In genomic region chr13:106859505-106859904, GRCh38 we compare ENCODE assay signal across 23 cellular contexts.
A peak's percentile ranks its signal among the peaks of the same experiment; 100 is the strongest.
DNase-seq lines count a peak whose midpoint lies in the region; ATAC-seq and TF ChIP-seq lines count a peak whose summit lies in the region.
"Had no signal": no experiment of that assay in that cellular context is flagged by ENCODE, and none has a peak within 500 bp of the region (broad histone marks: within the 10 kb centered on the region; RNA-seq: fewer than 3 reads in every experiment).

No MANE protein-coding gene starts in this region.

- H3K4me3 Mint-ChIP-seq in neural progenitor cell, result peak overlapping the region; percentile 4
- H3K4me3 Mint-ChIP-seq: activated naive CD8-positive, alpha-beta T cell; activated T-helper 1 cell treated with anti-CD3 and anti-CD28 coated beads, Interleukin-12 subunit alpha, Interleukin-12 subunit beta, Interleukin-2, Interleukin-4 antibody, amounts not matched to agents 30 ng/mL and 10 ng/mL and 1 ng/mL, durations not matched to agents 14 hours and 24 hours and 36 hours; brain; CD14-positive monocyte; effector memory CD8-positive, alpha-beta T cell had no signal

- H3K4me1 ChIP-seq in hepatocyte (ENCODE audit: insufficient read depth) (peaks cover 12% of the 10 kb centered on the region), neural progenitor cell (peaks cover 34% of the 10 kb centered on the region)

- DNase-seq in ELF-1 (ENCODE audit: low read depth, low spot score), result peak; percentile 88
- DNase-seq in NCI-H187 treated with DMSO at 0.1 percent for 48 hours (lab: John Stamatoyannopoulos, UW), result peak; percentile 56
- DNase-seq in hepatocyte (ENCODE audit: low spot score), result no peak
- peak; percentile 20 for DNase-seq in neural progenitor cell (ENCODE audit: low spot score)
- no peak for DNase-seq in occipital lobe (lab: John Stamatoyannopoulos, UW)
- no peak for DNase-seq in globus pallidus (ENCODE audit: low spot score)
- DNase-seq: ACHN; activated CD4-positive, alpha-beta T cell treated with anti-CD3 and anti-CD28 coated beads for 48 hours; effector memory CD8-positive, alpha-beta T cell; KG1; left ventricle myocardium superior; mucosa of descending colon; NCI-H2029; NCI-H524; Right ventricle myocardium superior had no signal

- ATAC-seq in HG02973 (IDR thresholded peaks at IDR 0.05; ENCODE audit: unreplicated experiment), result no peak
- no peak for ATAC-seq in activated CD4-positive, CD25-positive, alpha-beta regulatory T cell treated with anti-CD3 and anti-CD28 coated beads, Interleukin-2, amount 50 U/mL, for 24 hours
- ATAC-seq: effector memory CD8-positive, alpha-beta T cell; GM12878; left ventricle myocardium superior; mucosa of descending colon had no signal

- peaks cover 6% of the 10 kb centered on the region for H3K9me3 Mint-ChIP-seq in neural progenitor cell
- H3K9me3 Mint-ChIP-seq: activated T-helper 1 cell treated with anti-CD3 and anti-CD28 coated beads, Interleukin-12 subunit alpha, Interleukin-12 subunit beta, Interleukin-2, Interleukin-4 antibody, amounts not matched to agents 30 ng/mL and 10 ng/mL and 1 ng/mL, durations not matched to agents 14 hours and 24 hours and 36 hours had no signal

- H3K27ac ChIP-seq in hepatocyte (peak overlapping the region; percentile 64), neural progenitor cell (peak overlapping the region; percentile 26)
- H3K27ac ChIP-seq: neutrophil had no signal

- no peaks in the 10 kb centered on the region for H3K9me3 ChIP-seq in hepatocyte (ENCODE audit: low read depth)
- H3K9me3 ChIP-seq in neural progenitor cell (ENCODE audit: low read depth), result no peaks in the 10 kb centered on the region
- H3K9me3 ChIP-seq: mucosa of descending colon, neutrophil had no signal

- TF ChIP-seq CTCF in hepatocyte (IDR thresholded peaks at IDR 0.05; ENCODE audit: poor library complexity), result no peak
- TF ChIP-seq CTCF in neural progenitor cell (IDR thresholded peaks at IDR 0.05), result no peak

- no peaks in the 10 kb centered on the region for H3K36me3 Mint-ChIP-seq in neural progenitor cell
- H3K36me3 Mint-ChIP-seq: activated naive CD8-positive, alpha-beta T cell; brain; CD14-positive monocyte had no signal

- H3K27me3 Mint-ChIP-seq in neural progenitor cell (ENCODE audit: insufficient read depth, low read depth), result peaks cover 3% of the 10 kb centered on the region
- H3K27me3 Mint-ChIP-seq: effector memory CD8-positive, alpha-beta T cell had no signal

- no peaks in the 10 kb centered on the region for H3K9me2 ChIP-seq in hepatocyte (replicated peaks; ENCODE audit: insufficient read depth)

- H3K4me3 ChIP-seq in hepatocyte (no peak overlapping the region), neural progenitor cell (no peak overlapping the region)
- H3K4me3 ChIP-seq: GM12878, mucosa of descending colon had no signal

- H3K79me2 ChIP-seq in hepatocyte (no peaks in the 10 kb centered on the region), neural progenitor cell (ENCODE audit: low read depth) (no peaks in the 10 kb centered on the region)

- H3K4me1 Mint-ChIP-seq in neural progenitor cell, result peaks cover 29% of the 10 kb centered on the region
- H3K4me1 Mint-ChIP-seq: CD14-positive monocyte had no signal

- peak overlapping the region; percentile 54 for H3K4me2 ChIP-seq in hepatocyte
- H3K4me2 ChIP-seq in neural progenitor cell, result peak overlapping the region; percentile 50

- H4K20me1 ChIP-seq in hepatocyte (ENCODE audit: insufficient read depth, poor library complexity, severe bottlenecking), result no peaks in the 10 kb centered on the region
- H4K20me1 ChIP-seq in neural progenitor cell (ENCODE audit: low read depth), result no peaks in the 10 kb centered on the region

- H3K27me3 ChIP-seq in hepatocyte (no peaks in the 10 kb centered on the region), neural progenitor cell (no peaks in the 10 kb centered on the region)
- H3K27me3 ChIP-seq: neutrophil had no signal

- peaks cover 12% of the 10 kb centered on the region for H3F3A ChIP-seq in neural progenitor cell (ENCODE audit: low read depth)

- no peak overlapping the region for H3K9ac ChIP-seq in neural progenitor cell

- H3K36me3 ChIP-seq in hepatocyte (replicated peaks; ENCODE audit: insufficient read depth, low read depth) (no peaks in the 10 kb centered on the region), neural progenitor cell (no peaks in the 10 kb centered on the region)
- H3K36me3 ChIP-seq: neutrophil had no signal

- WGBS in hepatocyte (ENCODE audit: low lambda C conversion rate, missing lambda C conversion rate), result 1% methylated on average over 4 of the region's 4 CpGs

- H3K27ac Mint-ChIP-seq in neural progenitor cell, result peak overlapping the region; percentile 59
- H3K27ac Mint-ChIP-seq: activated naive CD8-positive, alpha-beta T cell; activated T-helper 1 cell treated with anti-CD3 and anti-CD28 coated beads, Interleukin-12 subunit alpha, Interleukin-12 subunit beta, Interleukin-2, Interleukin-4 antibody, amounts not matched to agents 30 ng/mL and 10 ng/mL and 1 ng/mL, durations not matched to agents 14 hours and 24 hours and 36 hours; effector memory CD8-positive, alpha-beta T cell had no signal

- H2AFZ ChIP-seq in hepatocyte (peak overlapping the region; percentile 39), neural progenitor cell (replicated peaks) (peak overlapping the region; percentile 93)

Comparison
In these comparisons a context has a peak if more than half of its experiments do, and no peak if none do; other contexts are left out.
1. DNase-seq: peak in ELF-1 (single experiment), NCI-H187 treated with DMSO at 0.1 percent for 48 hours (single experiment) and neural progenitor cell (single experiment); none in hepatocyte (single experiment), occipital lobe (single experiment) and globus pallidus (single experiment).